1 cellular context compared by ENCODE assay signal in the genomic region with DNA sequence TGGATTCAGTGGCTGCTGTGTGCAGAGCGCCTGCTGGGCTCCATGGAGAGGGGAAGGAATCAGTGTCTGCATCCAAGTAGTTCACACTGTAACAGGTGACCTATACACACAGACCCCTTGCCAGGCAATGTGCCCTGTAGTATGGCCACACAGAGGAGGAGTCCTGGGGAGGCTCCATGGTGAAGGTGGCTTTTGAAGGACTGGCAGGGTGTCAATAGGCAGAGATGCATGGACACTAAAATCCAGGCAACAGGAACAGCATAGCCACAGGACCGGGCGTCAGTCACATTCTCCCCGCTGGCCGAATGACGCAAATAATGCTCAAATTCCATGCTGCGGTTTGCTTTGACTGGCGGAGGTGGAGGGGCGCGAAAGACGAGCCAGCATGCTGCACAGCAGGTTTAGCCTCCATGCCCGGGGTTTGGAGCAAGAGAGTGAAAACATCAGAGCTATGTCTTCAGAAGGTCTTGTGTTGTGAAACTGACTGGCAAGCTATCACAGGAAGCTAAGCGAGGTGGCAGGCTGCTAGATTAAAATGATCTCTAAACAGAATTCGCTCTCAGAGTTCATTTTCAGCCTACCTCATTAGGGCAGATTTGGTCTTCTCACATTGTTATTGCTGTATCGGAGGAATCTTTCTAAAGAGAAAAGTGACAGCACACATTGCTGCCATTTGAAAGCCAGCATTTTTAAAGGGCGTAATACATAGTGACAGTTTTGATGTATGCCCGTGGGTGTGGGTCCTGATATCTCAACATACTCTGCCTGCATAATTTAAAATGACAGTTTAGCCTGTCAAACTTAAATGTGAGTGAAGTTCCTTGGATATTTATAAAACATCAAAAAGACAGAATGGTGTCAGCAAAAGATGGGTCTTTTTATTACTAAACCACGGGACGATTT.
TF ChIP-seq lines count a peak whose summit lies in the region.

No MANE protein-coding gene starts in this region.

TF ChIP-seq in GM12878, 131 proteins besides CTCF, POLR2A, EP300 and RAD21:
- no peak for TF ChIP-seq TBL1XR1 (IDR thresholded peaks at IDR 0.05; ENCODE audit: low read depth, low read length)
- TF ChIP-seq, protein P1, sequence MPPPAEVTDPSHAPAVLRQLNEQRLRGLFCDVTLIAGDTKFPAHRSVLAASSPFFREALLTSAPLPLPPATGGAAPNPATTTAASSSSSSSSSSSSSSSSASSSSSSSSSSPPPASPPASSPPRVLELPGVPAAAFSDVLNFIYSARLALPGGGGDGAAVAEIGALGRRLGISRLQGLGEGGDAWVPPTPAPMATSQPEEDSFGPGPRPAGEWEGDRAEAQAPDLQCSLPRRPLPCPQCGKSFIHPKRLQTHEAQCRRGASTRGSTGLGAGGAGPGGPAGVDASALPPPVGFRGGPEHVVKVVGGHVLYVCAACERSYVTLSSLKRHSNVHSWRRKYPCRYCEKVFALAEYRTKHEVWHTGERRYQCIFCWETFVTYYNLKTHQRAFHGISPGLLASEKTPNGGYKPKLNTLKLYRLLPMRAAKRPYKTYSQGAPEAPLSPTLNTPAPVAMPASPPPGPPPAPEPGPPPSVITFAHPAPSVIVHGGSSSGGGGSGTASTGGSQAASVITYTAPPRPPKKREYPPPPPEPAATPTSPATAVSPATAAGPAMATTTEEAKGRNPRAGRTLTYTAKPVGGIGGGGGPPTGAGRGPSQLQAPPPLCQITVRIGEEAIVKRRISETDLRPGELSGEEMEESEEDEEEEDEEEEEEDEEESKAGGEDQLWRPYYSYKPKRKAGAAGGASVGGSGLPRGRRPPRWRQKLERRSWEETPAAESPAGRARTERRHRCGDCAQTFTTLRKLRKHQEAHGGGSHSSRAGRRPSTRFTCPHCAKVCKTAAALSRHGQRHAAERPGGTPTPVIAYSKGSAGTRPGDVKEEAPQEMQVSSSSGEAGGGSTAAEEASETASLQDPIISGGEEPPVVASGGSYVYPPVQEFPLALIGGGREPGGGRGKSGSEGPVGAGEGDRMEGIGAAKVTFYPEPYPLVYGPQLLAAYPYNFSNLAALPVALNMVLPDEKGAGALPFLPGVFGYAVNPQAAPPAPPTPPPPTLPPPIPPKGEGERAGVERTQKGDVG (CRISPR knock-in tag; IDR thresholded peaks at IDR 0.05): no peak
- TF ChIP-seq, protein P2, sequence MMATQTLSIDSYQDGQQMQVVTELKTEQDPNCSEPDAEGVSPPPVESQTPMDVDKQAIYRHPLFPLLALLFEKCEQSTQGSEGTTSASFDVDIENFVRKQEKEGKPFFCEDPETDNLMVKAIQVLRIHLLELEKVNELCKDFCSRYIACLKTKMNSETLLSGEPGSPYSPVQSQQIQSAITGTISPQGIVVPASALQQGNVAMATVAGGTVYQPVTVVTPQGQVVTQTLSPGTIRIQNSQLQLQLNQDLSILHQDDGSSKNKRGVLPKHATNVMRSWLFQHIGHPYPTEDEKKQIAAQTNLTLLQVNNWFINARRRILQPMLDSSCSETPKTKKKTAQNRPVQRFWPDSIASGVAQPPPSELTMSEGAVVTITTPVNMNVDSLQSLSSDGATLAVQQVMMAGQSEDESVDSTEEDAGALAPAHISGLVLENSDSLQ (IDR thresholded peaks at IDR 0.05): peak; percentile 24
- no peak for TF ChIP-seq TCF7 (IDR thresholded peaks at IDR 0.05; ENCODE audit: borderline replicate concordance)
- peak in 1 of 2 experiments; percentile 48; a peak in 2 of 4 replicates for TF ChIP-seq IKZF2 (IDR thresholded peaks at IDR 0.05)
- no peak for TF ChIP-seq CHD4 (IDR thresholded peaks at IDR 0.05)
- no peak for TF ChIP-seq RB1 (IDR thresholded peaks at IDR 0.05; ENCODE audit: borderline replicate concordance)
- 0 out of 2 replicates have a peak, but pooled peaks have one; percentile 26 for TF ChIP-seq RUNX3 (IDR thresholded peaks at IDR 0.05; ENCODE audit: low read length)
- TF ChIP-seq DPF2 (IDR thresholded peaks at IDR 0.05): 0 out of 2 replicates have a peak, but pooled peaks have one; percentile 19
- no peak for TF ChIP-seq YBX1 (IDR thresholded peaks at IDR 0.05)
- peak; percentile 73 for TF ChIP-seq IKZF1 (conservative IDR thresholded peaks at IDR 0.05)
- TF ChIP-seq PAX8 (IDR thresholded peaks at IDR 0.05): peak; percentile 44; the same call in 1 of the 2 replicates
